ENCODE assay signal across 1 cellular context in the genomic region with DNA sequence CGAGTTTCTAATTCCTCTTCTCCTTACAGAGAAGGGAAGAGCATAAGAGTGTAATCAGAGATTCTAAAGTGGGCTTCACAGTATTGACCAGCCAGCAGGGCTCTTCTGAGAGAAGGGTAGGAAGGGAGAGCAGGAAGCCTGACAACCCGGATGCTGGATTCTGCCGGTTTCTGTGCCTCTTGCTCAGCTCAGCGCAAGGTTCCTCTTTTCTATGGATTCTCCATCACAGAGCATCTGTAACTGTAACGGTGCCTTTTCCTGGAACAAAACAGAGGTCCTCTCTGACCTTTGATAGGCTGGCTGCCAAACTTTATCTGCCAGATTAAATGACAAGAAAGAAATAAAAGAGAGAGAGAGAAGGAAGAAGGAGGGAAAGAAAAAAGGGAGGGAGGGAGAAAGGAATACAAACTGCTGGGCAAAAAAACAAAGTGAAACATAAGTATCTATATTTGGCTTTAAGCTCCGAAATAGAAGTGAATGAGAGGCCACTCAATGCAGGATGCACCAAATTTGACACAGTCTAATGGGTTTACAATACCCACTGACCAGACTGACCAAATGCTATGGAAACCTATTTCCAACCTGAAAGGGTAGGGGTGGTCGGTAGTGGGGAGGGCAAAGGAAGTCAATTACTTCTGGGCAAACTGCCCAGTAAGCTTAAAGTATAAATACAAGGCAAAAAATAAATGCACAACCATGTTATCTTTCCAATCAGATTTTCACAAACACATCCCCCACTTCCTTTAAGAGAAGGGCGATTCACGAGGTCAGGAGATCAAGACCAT.
TF ChIP-seq lines count a peak whose summit lies in the region.

No MANE protein-coding gene starts in this region.

TF ChIP-seq in GM12878, 131 proteins besides CTCF, POLR2A, EP300 and RAD21:
- TF ChIP-seq CEBPB (IDR thresholded peaks at IDR 0.05; ENCODE audit: borderline replicate concordance in 1 of 2, low read depth in 2 of 2, low read length in 2 of 2) (no peak), IKZF1 (conservative IDR thresholded peaks at IDR 0.05) (no peak), MEF2A (IDR thresholded peaks at IDR 0.05; ENCODE audit: insufficient read depth, low read depth, low read length) (peak; percentile 76; the same call in 1 of the 2 replicates), EED (IDR thresholded peaks at IDR 0.05; ENCODE audit: low read depth) (peak; percentile 48; the same call in 1 of the 2 replicates), ATF7 (IDR thresholded peaks at IDR 0.05; ENCODE audit: low read depth) (no peak)
